In the genomic region with DNA sequence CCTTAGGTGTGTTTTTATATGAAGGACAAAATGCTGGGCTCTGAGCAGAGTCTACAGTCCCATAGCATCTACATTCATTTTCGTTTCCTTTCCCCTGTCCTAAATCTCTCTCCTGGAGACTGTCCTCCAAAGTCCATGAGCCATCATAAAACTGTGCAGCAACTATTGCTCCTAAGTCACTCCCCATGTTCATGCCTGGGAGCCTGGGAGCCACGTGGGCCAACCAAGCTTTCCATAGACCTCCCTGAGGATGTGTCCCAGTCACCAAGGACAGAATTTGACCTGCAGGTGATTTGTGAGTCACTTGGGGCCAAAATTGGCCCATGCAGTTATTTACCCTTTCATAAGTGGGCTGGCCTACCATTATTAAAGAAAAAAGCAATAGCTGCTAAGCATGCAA, we compare ENCODE assay signal across 16 cellular contexts. TPM values are rescaled to one million over a fixed set of nuclear protein-coding genes. Genes with fewer than 3 reads are reported as not detected.
"Had no signal": no experiment of that assay in that cellular context is flagged by ENCODE, and none has a peak within 500 bp of the region (broad histone marks: within the 10 kb centered on the region; RNA-seq: fewer than 3 reads in every experiment).

No MANE protein-coding gene starts in this region.

- H3K27ac Mint-ChIP-seq: activated CD8-positive, alpha-beta T cell treated with anti-CD3 and anti-CD28 coated beads for 36 hours; endodermal cell had no signal

- H3K4me3 Mint-ChIP-seq: activated CD8-positive, alpha-beta T cell treated with anti-CD3 and anti-CD28 coated beads for 36 hours; endodermal cell had no signal

- H3K27ac ChIP-seq: neutrophil, right atrium auricular region, tibial nerve had no signal

- H3K4me3 ChIP-seq: body of pancreas, lung, right atrium auricular region, skin epidermis, tibial nerve, vagina had no signal

- DNase-seq: activated CD4-positive, alpha-beta T cell treated with anti-CD3 and anti-CD28 coated beads for 1 hour; activated CD8-positive, alpha-beta memory T cell treated with anti-CD3 and anti-CD28 coated beads, Interleukin-2, amount 50 U/mL, for 48 hours; activated CD8-positive, alpha-beta T cell treated with anti-CD3 and anti-CD28 coated beads for 36 hours; activated naive CD4-positive, alpha-beta T cell; body of pancreas; dermis blood vessel endothelial cell; endodermal cell; midbrain; naive B cell had no signal

- H3K9me3 Mint-ChIP-seq: activated CD8-positive, alpha-beta T cell treated with anti-CD3 and anti-CD28 coated beads for 36 hours; endodermal cell had no signal

- H3K27me3 ChIP-seq: body of pancreas, right atrium auricular region, vagina had no signal

- ATAC-seq: body of pancreas had no signal

- H3K36me3 ChIP-seq: neutrophil, right atrium auricular region, tibial nerve had no signal

- H3K27me3 Mint-ChIP-seq: naive B cell had no signal

- H3K9me3 ChIP-seq: body of pancreas, neutrophil, right atrium auricular region, tibial nerve, vagina had no signal

- H3K36me3 Mint-ChIP-seq: naive B cell had no signal

RNA-seq across cellular contexts. Expression of a gene that starts 28.7 kb away (rescaled TPM):
- total RNA-seq: activated CD8-positive, alpha-beta T cell treated with anti-CD3 and anti-CD28 coated beads for 36 hours; fibroblast of villous mesenchyme had no signal
